Comparison of ENCODE assay signal across 1 cellular context in the genomic region with DNA sequence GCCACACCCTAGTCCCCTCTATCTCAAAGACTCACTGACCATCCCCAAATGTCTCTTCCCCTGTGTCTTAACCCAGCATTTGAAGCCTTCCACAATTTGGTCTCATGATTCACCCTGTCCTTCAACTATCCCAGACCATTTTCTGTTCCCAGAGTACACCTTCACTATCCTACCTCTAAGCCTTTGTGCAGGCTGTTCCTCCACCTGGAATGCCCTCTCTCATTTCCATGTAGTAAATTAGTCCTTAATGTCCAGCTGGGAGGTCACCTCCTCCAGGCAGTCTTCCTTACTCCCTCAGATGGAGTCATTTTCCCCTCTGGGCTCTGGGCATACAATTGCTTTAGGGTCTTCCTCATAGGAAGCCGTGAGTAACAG.
TF ChIP-seq lines count a peak whose summit lies in the region.

No MANE protein-coding gene starts in this region.

TF ChIP-seq in K562, 482 proteins besides CTCF, POLR2A, EP300 and RAD21 (continued from another document and continues in another):
- TF ChIP-seq MEIS2 (IDR thresholded peaks at IDR 0.05; ENCODE audit: partially characterized antibody): no peak
- TF ChIP-seq TRIM24 (IDR thresholded peaks at IDR 0.05): no peak
- TF ChIP-seq POLR2AphosphoS5 (IDR thresholded peaks at IDR 0.05; ENCODE audit: control insufficient read depth, insufficient read depth, low read depth, low read length): no peak
- TF ChIP-seq, protein P1, sequence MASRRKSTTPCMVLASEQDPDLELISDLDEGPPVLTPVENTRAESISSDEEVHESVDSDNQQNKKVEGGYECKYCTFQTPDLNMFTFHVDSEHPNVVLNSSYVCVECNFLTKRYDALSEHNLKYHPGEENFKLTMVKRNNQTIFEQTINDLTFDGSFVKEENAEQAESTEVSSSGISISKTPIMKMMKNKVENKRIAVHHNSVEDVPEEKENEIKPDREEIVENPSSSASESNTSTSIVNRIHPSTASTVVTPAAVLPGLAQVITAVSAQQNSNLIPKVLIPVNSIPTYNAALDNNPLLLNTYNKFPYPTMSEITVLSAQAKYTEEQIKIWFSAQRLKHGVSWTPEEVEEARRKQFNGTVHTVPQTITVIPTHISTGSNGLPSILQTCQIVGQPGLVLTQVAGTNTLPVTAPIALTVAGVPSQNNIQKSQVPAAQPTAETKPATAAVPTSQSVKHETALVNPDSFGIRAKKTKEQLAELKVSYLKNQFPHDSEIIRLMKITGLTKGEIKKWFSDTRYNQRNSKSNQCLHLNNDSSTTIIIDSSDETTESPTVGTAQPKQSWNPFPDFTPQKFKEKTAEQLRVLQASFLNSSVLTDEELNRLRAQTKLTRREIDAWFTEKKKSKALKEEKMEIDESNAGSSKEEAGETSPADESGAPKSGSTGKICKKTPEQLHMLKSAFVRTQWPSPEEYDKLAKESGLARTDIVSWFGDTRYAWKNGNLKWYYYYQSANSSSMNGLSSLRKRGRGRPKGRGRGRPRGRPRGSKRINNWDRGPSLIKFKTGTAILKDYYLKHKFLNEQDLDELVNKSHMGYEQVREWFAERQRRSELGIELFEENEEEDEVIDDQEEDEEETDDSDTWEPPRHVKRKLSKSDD (conservative IDR thresholded peaks at IDR 0.05; ENCODE audit: low read length): no peak
- TF ChIP-seq HDAC2 (IDR thresholded peaks at IDR 0.05): peak; percentile 95
- TF ChIP-seq EP400 (IDR thresholded peaks at IDR 0.05): no peak
- no peak for TF ChIP-seq ZNF431 (CRISPR knock-in tag; IDR thresholded peaks at IDR 0.05)
- TF ChIP-seq, protein P2, sequence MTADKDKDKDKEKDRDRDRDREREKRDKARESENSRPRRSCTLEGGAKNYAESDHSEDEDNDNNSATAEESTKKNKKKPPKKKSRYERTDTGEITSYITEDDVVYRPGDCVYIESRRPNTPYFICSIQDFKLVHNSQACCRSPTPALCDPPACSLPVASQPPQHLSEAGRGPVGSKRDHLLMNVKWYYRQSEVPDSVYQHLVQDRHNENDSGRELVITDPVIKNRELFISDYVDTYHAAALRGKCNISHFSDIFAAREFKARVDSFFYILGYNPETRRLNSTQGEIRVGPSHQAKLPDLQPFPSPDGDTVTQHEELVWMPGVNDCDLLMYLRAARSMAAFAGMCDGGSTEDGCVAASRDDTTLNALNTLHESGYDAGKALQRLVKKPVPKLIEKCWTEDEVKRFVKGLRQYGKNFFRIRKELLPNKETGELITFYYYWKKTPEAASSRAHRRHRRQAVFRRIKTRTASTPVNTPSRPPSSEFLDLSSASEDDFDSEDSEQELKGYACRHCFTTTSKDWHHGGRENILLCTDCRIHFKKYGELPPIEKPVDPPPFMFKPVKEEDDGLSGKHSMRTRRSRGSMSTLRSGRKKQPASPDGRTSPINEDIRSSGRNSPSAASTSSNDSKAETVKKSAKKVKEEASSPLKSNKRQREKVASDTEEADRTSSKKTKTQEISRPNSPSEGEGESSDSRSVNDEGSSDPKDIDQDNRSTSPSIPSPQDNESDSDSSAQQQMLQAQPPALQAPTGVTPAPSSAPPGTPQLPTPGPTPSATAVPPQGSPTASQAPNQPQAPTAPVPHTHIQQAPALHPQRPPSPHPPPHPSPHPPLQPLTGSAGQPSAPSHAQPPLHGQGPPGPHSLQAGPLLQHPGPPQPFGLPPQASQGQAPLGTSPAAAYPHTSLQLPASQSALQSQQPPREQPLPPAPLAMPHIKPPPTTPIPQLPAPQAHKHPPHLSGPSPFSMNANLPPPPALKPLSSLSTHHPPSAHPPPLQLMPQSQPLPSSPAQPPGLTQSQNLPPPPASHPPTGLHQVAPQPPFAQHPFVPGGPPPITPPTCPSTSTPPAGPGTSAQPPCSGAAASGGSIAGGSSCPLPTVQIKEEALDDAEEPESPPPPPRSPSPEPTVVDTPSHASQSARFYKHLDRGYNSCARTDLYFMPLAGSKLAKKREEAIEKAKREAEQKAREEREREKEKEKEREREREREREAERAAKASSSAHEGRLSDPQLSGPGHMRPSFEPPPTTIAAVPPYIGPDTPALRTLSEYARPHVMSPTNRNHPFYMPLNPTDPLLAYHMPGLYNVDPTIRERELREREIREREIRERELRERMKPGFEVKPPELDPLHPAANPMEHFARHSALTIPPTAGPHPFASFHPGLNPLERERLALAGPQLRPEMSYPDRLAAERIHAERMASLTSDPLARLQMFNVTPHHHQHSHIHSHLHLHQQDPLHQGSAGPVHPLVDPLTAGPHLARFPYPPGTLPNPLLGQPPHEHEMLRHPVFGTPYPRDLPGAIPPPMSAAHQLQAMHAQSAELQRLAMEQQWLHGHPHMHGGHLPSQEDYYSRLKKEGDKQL (CRISPR knock-in tag; IDR thresholded peaks at IDR 0.05; ENCODE audit: borderline replicate concordance): no peak
- TF ChIP-seq ZNF583 (CRISPR knock-in tag; IDR thresholded peaks at IDR 0.05): 0 out of 2 replicates have a peak, but pooled peaks have one; percentile 45
- TF ChIP-seq, protein P3, sequence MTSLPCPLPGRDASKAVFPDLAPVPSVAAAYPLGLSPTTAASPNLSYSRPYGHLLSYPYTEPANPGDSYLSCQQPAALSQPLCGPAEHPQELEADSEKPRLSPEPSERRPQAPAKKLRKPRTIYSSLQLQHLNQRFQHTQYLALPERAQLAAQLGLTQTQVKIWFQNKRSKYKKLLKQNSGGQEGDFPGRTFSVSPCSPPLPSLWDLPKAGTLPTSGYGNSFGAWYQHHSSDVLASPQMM (CRISPR knock-in tag; IDR thresholded peaks at IDR 0.05): no peak
- TF ChIP-seq CBFA2T3 (IDR thresholded peaks at IDR 0.05): no peak
- TF ChIP-seq, protein P4, sequence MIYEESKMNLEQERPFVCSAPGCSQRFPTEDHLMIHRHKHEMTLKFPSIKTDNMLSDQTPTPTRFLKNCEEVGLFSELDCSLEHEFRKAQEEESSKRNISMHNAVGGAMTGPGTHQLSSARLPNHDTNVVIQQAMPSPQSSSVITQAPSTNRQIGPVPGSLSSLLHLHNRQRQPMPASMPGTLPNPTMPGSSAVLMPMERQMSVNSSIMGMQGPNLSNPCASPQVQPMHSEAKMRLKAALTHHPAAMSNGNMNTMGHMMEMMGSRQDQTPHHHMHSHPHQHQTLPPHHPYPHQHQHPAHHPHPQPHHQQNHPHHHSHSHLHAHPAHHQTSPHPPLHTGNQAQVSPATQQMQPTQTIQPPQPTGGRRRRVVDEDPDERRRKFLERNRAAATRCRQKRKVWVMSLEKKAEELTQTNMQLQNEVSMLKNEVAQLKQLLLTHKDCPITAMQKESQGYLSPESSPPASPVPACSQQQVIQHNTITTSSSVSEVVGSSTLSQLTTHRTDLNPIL (CRISPR knock-in tag; IDR thresholded peaks at IDR 0.05): no peak
- no peak for TF ChIP-seq ARID1B (IDR thresholded peaks at IDR 0.05)
- TF ChIP-seq, protein P5, sequence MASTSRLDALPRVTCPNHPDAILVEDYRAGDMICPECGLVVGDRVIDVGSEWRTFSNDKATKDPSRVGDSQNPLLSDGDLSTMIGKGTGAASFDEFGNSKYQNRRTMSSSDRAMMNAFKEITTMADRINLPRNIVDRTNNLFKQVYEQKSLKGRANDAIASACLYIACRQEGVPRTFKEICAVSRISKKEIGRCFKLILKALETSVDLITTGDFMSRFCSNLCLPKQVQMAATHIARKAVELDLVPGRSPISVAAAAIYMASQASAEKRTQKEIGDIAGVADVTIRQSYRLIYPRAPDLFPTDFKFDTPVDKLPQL (IDR thresholded peaks at IDR 0.05; ENCODE audit: extremely low read depth, insufficient read length): no peak
- no peak for TF ChIP-seq RUNX1 (IDR thresholded peaks at IDR 0.05; ENCODE audit: low read depth)
- no peak for TF ChIP-seq STAT5A (IDR thresholded peaks at IDR 0.05; ENCODE audit: borderline replicate concordance, low read length)
- TF ChIP-seq, protein P6, sequence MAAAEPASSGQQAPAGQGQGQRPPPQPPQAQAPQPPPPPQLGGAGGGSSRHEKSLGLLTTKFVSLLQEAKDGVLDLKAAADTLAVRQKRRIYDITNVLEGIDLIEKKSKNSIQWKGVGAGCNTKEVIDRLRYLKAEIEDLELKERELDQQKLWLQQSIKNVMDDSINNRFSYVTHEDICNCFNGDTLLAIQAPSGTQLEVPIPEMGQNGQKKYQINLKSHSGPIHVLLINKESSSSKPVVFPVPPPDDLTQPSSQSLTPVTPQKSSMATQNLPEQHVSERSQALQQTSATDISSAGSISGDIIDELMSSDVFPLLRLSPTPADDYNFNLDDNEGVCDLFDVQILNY (CRISPR knock-in tag; IDR thresholded peaks at IDR 0.05): no peak
- peak; percentile 18 for TF ChIP-seq TBP (optimal IDR thresholded peaks at IDR 0.05; ENCODE audit: low read depth, low read length)
- TF ChIP-seq ELF4 (CRISPR knock-in tag; IDR thresholded peaks at IDR 0.05): peak; percentile 8; the same call in 1 of the 2 replicates
- TF ChIP-seq, protein P7, sequence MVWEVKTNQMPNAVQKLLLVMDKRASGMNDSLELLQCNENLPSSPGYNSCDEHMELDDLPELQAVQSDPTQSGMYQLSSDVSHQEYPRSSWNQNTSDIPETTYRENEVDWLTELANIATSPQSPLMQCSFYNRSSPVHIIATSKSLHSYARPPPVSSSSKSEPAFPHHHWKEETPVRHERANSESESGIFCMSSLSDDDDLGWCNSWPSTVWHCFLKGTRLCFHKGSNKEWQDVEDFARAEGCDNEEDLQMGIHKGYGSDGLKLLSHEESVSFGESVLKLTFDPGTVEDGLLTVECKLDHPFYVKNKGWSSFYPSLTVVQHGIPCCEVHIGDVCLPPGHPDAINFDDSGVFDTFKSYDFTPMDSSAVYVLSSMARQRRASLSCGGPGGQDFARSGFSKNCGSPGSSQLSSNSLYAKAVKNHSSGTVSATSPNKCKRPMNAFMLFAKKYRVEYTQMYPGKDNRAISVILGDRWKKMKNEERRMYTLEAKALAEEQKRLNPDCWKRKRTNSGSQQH (CRISPR knock-in tag; IDR thresholded peaks at IDR 0.05): peak; percentile 49; the same call in 1 of the 2 replicates
- no peak for TF ChIP-seq RBM17 (IDR thresholded peaks at IDR 0.05; ENCODE audit: borderline replicate concordance, low read depth, low read length)
- TF ChIP-seq, protein P8, sequence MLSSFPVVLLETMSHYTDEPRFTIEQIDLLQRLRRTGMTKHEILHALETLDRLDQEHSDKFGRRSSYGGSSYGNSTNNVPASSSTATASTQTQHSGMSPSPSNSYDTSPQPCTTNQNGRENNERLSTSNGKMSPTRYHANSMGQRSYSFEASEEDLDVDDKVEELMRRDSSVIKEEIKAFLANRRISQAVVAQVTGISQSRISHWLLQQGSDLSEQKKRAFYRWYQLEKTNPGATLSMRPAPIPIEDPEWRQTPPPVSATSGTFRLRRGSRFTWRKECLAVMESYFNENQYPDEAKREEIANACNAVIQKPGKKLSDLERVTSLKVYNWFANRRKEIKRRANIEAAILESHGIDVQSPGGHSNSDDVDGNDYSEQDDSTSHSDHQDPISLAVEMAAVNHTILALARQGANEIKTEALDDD (IDR thresholded peaks at IDR 0.05): no peak
- TF ChIP-seq, protein P9, sequence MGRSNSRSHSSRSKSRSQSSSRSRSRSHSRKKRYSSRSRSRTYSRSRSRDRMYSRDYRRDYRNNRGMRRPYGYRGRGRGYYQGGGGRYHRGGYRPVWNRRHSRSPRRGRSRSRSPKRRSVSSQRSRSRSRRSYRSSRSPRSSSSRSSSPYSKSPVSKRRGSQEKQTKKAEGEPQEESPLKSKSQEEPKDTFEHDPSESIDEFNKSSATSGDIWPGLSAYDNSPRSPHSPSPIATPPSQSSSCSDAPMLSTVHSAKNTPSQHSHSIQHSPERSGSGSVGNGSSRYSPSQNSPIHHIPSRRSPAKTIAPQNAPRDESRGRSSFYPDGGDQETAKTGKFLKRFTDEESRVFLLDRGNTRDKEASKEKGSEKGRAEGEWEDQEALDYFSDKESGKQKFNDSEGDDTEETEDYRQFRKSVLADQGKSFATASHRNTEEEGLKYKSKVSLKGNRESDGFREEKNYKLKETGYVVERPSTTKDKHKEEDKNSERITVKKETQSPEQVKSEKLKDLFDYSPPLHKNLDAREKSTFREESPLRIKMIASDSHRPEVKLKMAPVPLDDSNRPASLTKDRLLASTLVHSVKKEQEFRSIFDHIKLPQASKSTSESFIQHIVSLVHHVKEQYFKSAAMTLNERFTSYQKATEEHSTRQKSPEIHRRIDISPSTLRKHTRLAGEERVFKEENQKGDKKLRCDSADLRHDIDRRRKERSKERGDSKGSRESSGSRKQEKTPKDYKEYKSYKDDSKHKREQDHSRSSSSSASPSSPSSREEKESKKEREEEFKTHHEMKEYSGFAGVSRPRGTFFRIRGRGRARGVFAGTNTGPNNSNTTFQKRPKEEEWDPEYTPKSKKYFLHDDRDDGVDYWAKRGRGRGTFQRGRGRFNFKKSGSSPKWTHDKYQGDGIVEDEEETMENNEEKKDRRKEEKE (IDR thresholded peaks at IDR 0.05; ENCODE audit: borderline replicate concordance in 1 of 2, control insufficient read depth in 1 of 2, low read depth in 2 of 2, low read length in 1 of 2): no peak
- TF ChIP-seq, protein P10, sequence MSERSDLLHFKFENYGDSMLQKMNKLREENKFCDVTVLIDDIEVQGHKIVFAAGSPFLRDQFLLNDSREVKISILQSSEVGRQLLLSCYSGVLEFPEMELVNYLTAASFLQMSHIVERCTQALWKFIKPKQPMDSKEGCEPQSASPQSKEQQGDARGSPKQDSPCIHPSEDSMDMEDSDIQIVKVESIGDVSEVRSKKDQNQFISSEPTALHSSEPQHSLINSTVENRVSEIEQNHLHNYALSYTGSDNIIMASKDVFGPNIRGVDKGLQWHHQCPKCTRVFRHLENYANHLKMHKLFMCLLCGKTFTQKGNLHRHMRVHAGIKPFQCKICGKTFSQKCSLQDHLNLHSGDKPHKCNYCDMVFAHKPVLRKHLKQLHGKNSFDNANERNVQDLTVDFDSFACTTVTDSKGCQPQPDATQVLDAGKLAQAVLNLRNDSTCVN (CRISPR knock-in tag; IDR thresholded peaks at IDR 0.05): peak; percentile 86; the same call in 1 of the 2 replicates
- TF ChIP-seq PRMT5 (CRISPR knock-in tag; IDR thresholded peaks at IDR 0.05): no peak
- peak; percentile 25; the same call in 1 of the 2 replicates for TF ChIP-seq EHMT2 (IDR thresholded peaks at IDR 0.05)
- TF ChIP-seq ZFP30 (CRISPR knock-in tag; IDR thresholded peaks at IDR 0.05; ENCODE audit: borderline replicate concordance): no peak
- no peak for TF ChIP-seq HMG20B (CRISPR knock-in tag; IDR thresholded peaks at IDR 0.05)
- TF ChIP-seq, protein P11, sequence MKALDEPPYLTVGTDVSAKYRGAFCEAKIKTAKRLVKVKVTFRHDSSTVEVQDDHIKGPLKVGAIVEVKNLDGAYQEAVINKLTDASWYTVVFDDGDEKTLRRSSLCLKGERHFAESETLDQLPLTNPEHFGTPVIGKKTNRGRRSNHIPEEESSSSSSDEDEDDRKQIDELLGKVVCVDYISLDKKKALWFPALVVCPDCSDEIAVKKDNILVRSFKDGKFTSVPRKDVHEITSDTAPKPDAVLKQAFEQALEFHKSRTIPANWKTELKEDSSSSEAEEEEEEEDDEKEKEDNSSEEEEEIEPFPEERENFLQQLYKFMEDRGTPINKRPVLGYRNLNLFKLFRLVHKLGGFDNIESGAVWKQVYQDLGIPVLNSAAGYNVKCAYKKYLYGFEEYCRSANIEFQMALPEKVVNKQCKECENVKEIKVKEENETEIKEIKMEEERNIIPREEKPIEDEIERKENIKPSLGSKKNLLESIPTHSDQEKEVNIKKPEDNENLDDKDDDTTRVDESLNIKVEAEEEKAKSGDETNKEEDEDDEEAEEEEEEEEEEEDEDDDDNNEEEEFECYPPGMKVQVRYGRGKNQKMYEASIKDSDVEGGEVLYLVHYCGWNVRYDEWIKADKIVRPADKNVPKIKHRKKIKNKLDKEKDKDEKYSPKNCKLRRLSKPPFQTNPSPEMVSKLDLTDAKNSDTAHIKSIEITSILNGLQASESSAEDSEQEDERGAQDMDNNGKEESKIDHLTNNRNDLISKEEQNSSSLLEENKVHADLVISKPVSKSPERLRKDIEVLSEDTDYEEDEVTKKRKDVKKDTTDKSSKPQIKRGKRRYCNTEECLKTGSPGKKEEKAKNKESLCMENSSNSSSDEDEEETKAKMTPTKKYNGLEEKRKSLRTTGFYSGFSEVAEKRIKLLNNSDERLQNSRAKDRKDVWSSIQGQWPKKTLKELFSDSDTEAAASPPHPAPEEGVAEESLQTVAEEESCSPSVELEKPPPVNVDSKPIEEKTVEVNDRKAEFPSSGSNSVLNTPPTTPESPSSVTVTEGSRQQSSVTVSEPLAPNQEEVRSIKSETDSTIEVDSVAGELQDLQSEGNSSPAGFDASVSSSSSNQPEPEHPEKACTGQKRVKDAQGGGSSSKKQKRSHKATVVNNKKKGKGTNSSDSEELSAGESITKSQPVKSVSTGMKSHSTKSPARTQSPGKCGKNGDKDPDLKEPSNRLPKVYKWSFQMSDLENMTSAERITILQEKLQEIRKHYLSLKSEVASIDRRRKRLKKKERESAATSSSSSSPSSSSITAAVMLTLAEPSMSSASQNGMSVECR (CRISPR knock-in tag; IDR thresholded peaks at IDR 0.05): no peak
